Comparison of ENCODE assay signal across 8 cellular contexts in the genomic region with DNA sequence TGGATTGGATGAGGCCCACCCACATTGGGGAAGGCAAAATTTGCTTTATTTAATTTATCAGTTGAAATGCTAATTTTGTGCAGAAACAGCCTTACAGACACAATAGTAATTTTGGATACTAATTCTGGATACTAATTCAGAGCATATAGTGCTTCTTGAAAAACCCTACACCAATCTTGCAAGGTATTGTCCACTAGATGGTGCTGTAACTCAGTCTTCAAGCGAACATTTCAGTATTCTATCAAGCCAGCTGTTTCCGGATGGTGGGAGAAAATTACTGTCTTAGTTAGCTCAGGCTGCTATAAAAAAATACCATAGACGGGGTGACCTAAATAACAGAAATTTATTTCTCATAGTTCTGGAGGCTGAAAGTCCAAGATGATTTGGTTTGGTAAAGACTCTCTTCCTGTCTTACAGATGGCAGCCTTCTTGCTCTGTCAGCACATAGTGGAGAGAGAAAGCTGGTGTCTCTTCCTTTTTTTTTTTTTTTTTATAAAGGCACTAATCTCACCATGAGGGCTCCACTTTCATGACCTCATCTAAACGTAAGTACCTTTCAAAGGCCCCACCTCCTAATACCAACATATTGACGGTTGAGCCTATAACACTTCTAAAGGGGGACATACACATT.
DNase-seq lines count a peak whose midpoint lies in the region; ATAC-seq and TF ChIP-seq lines count a peak whose summit lies in the region.

No MANE protein-coding gene starts in this region.

- H3K27ac Mint-ChIP-seq in WTC11 (no peak overlapping the region), mesothelial cell of epicardium (no peak overlapping the region)

- H3K4me3 Mint-ChIP-seq in WTC11 (no peak overlapping the region), mesothelial cell of epicardium (no peak overlapping the region)

- ATAC-seq in GM18868 (IDR thresholded peaks at IDR 0.05; ENCODE audit: unreplicated experiment), result peak; percentile 92
- peak; percentile 79 for ATAC-seq in WTC11
- no peak for ATAC-seq in HG03135 (IDR thresholded peaks at IDR 0.05; ENCODE audit: unreplicated experiment)

- TF ChIP-seq CTCF in WTC11 (IDR thresholded peaks at IDR 0.05) (peak; percentile 36), mesothelial cell of epicardium (IDR thresholded peaks at IDR 0.05; ENCODE audit: unreplicated experiment) (peak; percentile 34)

- H3K36me3 Mint-ChIP-seq in WTC11 (peaks cover 12% of the 10 kb centered on the region; the same call in 1 of the 2 replicates), mesothelial cell of epicardium (peaks cover 2% of the 10 kb centered on the region)

- CTCF ChIA-PET in WTC11 (lab: Charles Lee), result interaction anchor here (0.6 to 1.9 kb wide), 9 partner anchors 17 to 552 kb away, joined by 3 to 15 read pairs (median 3); no protein-coding TSS in a partner anchor

- DNase-seq in NAMALWA (ENCODE audit: low spot score) (peak; percentile 75), WTC11 (ENCODE audit: low spot score) (no peak), mesothelial cell of epicardium (ENCODE audit: low spot score in 2 of 2, unreplicated experiment in 2 of 2) (no peak), activated gamma-delta T cell treated with Interleukin-2 at 50 U/mL for 16 hours (no peak), NCI-H1930 (lab: John Stamatoyannopoulos, UW) (no peak)
- no peak for DNase-seq in stimulated activated CD4-positive, alpha-beta T cell treated with anti-CD3 and anti-CD28 coated beads, Interleukin-2, amount 100 ng/mL, for 24 hours

- H3K27me3 Mint-ChIP-seq in WTC11 (ENCODE audit: low read depth), result no peaks in the 10 kb centered on the region; the same call in 1 of the 2 replicates
- H3K27me3 Mint-ChIP-seq in mesothelial cell of epicardium (ENCODE audit: low read depth), result no peaks in the 10 kb centered on the region

- POLR2A ChIA-PET in WTC11 (lab: Charles Lee), result interaction anchor here (0.5 kb wide), 1 partner anchor 76 kb away, joined by 3 read pairs; no protein-coding TSS in a partner anchor

- H3K4me1 Mint-ChIP-seq in WTC11, result no peaks in the 10 kb centered on the region
- no peaks in the 10 kb centered on the region for H3K4me1 Mint-ChIP-seq in mesothelial cell of epicardium

- H3K9me3 Mint-ChIP-seq in WTC11, result peaks cover 21% of the 10 kb centered on the region
- H3K9me3 Mint-ChIP-seq in mesothelial cell of epicardium, result peaks cover 26% of the 10 kb centered on the region

TF ChIP-seq in WTC11, 78 proteins besides CTCF, POLR2A, EP300 and RAD21:
- TF ChIP-seq HMGA2 (CRISPR knock-in tag; IDR thresholded peaks at IDR 0.05) (no peak), ERG (CRISPR knock-in tag; IDR thresholded peaks at IDR 0.05) (no peak), ZNF416 (CRISPR knock-in tag; IDR thresholded peaks at IDR 0.05) (no peak)
- TF ChIP-seq, protein P1, sequence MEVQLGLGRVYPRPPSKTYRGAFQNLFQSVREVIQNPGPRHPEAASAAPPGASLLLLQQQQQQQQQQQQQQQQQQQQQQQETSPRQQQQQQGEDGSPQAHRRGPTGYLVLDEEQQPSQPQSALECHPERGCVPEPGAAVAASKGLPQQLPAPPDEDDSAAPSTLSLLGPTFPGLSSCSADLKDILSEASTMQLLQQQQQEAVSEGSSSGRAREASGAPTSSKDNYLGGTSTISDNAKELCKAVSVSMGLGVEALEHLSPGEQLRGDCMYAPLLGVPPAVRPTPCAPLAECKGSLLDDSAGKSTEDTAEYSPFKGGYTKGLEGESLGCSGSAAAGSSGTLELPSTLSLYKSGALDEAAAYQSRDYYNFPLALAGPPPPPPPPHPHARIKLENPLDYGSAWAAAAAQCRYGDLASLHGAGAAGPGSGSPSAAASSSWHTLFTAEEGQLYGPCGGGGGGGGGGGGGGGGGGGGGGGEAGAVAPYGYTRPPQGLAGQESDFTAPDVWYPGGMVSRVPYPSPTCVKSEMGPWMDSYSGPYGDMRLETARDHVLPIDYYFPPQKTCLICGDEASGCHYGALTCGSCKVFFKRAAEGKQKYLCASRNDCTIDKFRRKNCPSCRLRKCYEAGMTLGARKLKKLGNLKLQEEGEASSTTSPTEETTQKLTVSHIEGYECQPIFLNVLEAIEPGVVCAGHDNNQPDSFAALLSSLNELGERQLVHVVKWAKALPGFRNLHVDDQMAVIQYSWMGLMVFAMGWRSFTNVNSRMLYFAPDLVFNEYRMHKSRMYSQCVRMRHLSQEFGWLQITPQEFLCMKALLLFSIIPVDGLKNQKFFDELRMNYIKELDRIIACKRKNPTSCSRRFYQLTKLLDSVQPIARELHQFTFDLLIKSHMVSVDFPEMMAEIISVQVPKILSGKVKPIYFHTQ (CRISPR knock-in tag; IDR thresholded peaks at IDR 0.05), result no peak
- TF ChIP-seq, protein P2, sequence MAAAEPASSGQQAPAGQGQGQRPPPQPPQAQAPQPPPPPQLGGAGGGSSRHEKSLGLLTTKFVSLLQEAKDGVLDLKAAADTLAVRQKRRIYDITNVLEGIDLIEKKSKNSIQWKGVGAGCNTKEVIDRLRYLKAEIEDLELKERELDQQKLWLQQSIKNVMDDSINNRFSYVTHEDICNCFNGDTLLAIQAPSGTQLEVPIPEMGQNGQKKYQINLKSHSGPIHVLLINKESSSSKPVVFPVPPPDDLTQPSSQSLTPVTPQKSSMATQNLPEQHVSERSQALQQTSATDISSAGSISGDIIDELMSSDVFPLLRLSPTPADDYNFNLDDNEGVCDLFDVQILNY (CRISPR knock-in tag; IDR thresholded peaks at IDR 0.05), result no peak
